In genomic region chr4:179225594-179225993, GRCh38 we compare ENCODE assay signal across 25 cellular contexts.
DNase-seq lines count a peak whose midpoint lies in the region; ATAC-seq and TF ChIP-seq lines count a peak whose summit lies in the region.
"Had no signal": no experiment of that assay in that cellular context is flagged by ENCODE, and none has a peak within 500 bp of the region (broad histone marks: within the 10 kb centered on the region; RNA-seq: fewer than 3 reads in every experiment).

No MANE protein-coding gene starts in this region.

- H3K36me3 ChIP-seq in Caco-2 (ENCODE audit: control insufficient read depth, insufficient read depth, low read length), result no peaks in the 10 kb centered on the region
- no peaks in the 10 kb centered on the region for H3K36me3 ChIP-seq in uterus

- H3K4me1 ChIP-seq in Caco-2 (no peaks in the 10 kb centered on the region), uterus (no peaks in the 10 kb centered on the region)

- peaks cover 12% of the 10 kb centered on the region for H3K9me3 Mint-ChIP-seq in Caco-2 (ENCODE audit: unreplicated experiment)

- H3K27ac ChIP-seq in uterus, result no peak overlapping the region
- H3K27ac ChIP-seq: epithelial cell of prostate, skin epidermis had no signal

- no TSS peak for BruUV-seq in Caco-2 (replicated peaks; lab: Mats Ljungman, UMichigan)

- DNase-seq in COLO829 (ENCODE audit: low spot score), result peak; percentile 16
- peak; percentile 74 for DNase-seq in M059J (ENCODE audit: low read depth)
- peak; percentile 23 for DNase-seq in OCI-M1 (lab: John Stamatoyannopoulos, UW)
- DNase-seq in islet precursor cell, result peak; percentile 63
- no peak for DNase-seq in stimulated activated naive CD8-positive, alpha-beta T cell treated with anti-CD3 and anti-CD28 coated beads, Interleukin-15, Interleukin-2, amounts not matched to agents 100 U/mL and 50 U/mL, for 24 hours
- DNase-seq in Caco-2, result no peak
- DNase-seq in uterus, result no peak
- DNase-seq: activated naive CD4-positive, alpha-beta T cell treated with anti-CD3 and anti-CD28 coated beads, Interleukin-2, amount 10 ng/mL, durations not matched to agents 7 days and 5 days; amniotic stem cell; C1 segment of cervical spinal cord; effector CD8-positive, alpha-beta T cell; head of caudate nucleus; kidney; naive thymus-derived CD8-positive, alpha-beta T cell; NCI-H1417 treated with DMSO at 0.1 percent for 48 hours; NCI-H345; occipital lobe; SIG-M5; stimulated activated naive CD8-positive, alpha-beta T cell treated with anti-CD3 and anti-CD28 coated beads, Interleukin-15, amount 100 ng/mL, for 72 hours; SW 1271; T-helper 9 cell had no signal

- no peak overlapping the region for H3K4me3 Mint-ChIP-seq in Caco-2 (ENCODE audit: unreplicated experiment)
- H3K4me3 Mint-ChIP-seq: activated naive CD4-positive, alpha-beta T cell treated with anti-CD3 and anti-CD28 coated beads, Interleukin-2, amount 10 ng/mL, durations not matched to agents 7 days and 5 days; activated T-helper 1 cell treated with anti-CD3 and anti-CD28 coated beads, Interleukin-12 subunit alpha, Interleukin-12 subunit beta, Interleukin-2, Interleukin-4 antibody, amounts not matched to agents 30 ng/mL and 10 ng/mL and 1 ng/mL, durations not matched to agents 14 hours and 24 hours and 36 hours; naive thymus-derived CD8-positive, alpha-beta T cell; stimulated activated naive CD8-positive, alpha-beta T cell treated with anti-CD3 and anti-CD28 coated beads, Interleukin-15, amount 100 ng/mL, for 72 hours; WTC11 had no signal

- no peak for ATAC-seq in stimulated activated naive CD8-positive, alpha-beta T cell treated with anti-CD3 and anti-CD28 coated beads, Interleukin-15, Interleukin-2, amounts not matched to agents 100 U/mL and 50 U/mL, for 24 hours
- ATAC-seq: naive thymus-derived CD8-positive, alpha-beta T cell; stimulated activated naive CD8-positive, alpha-beta T cell treated with anti-CD3 and anti-CD28 coated beads, Interleukin-15, amount 100 ng/mL, for 72 hours; WTC11 had no signal

- H3K27ac Mint-ChIP-seq in Caco-2 (ENCODE audit: unreplicated experiment), result no peak overlapping the region
- H3K27ac Mint-ChIP-seq: activated naive CD4-positive, alpha-beta T cell treated with anti-CD3 and anti-CD28 coated beads, Interleukin-2, amount 10 ng/mL, durations not matched to agents 7 days and 5 days; activated T-helper 1 cell treated with anti-CD3 and anti-CD28 coated beads, Interleukin-12 subunit alpha, Interleukin-12 subunit beta, Interleukin-2, Interleukin-4 antibody, amounts not matched to agents 30 ng/mL and 10 ng/mL and 1 ng/mL, durations not matched to agents 14 hours and 24 hours and 36 hours; naive thymus-derived CD8-positive, alpha-beta T cell; stimulated activated naive CD8-positive, alpha-beta T cell treated with anti-CD3 and anti-CD28 coated beads, Interleukin-15, amount 100 ng/mL, for 72 hours; WTC11 had no signal

- H3K4me3 ChIP-seq in Caco-2 (ENCODE audit: low read depth, low read length) (no peak overlapping the region), uterus (no peak overlapping the region)
- H3K4me3 ChIP-seq: skin epidermis had no signal

- no peaks in the 10 kb centered on the region for H3K27me3 ChIP-seq in Caco-2 (replicated peaks; ENCODE audit: control insufficient read depth, insufficient read depth, low read length)
- H3K27me3 ChIP-seq in uterus, result no peaks in the 10 kb centered on the region

- peaks cover 3% of the 10 kb centered on the region for H3K27me3 Mint-ChIP-seq in Caco-2 (ENCODE audit: insufficient read depth, unreplicated experiment)
- H3K27me3 Mint-ChIP-seq: activated naive CD4-positive, alpha-beta T cell treated with anti-CD3 and anti-CD28 coated beads, Interleukin-2, amount 10 ng/mL, durations not matched to agents 7 days and 5 days; naive thymus-derived CD8-positive, alpha-beta T cell; stimulated activated naive CD8-positive, alpha-beta T cell treated with anti-CD3 and anti-CD28 coated beads, Interleukin-15, amount 100 ng/mL, for 72 hours had no signal

- TF ChIP-seq POLR2A in uterus (IDR thresholded peaks at IDR 0.05), result no peak

- CTCF ChIA-PET in Caco-2 (lab: Charles Lee), result no interaction called here

- TF ChIP-seq CTCF in Caco-2 (IDR thresholded peaks at IDR 0.05; ENCODE audit: insufficient read depth in 1 of 2, low read depth in 1 of 2, low read length in 1 of 2, severe bottlenecking in 1 of 2, unreplicated experiment in 1 of 2) (no peak), uterus (IDR thresholded peaks at IDR 0.05) (no peak)

- POLR2A ChIA-PET in Caco-2 (lab: Charles Lee), result no interaction called here

- no peaks in the 10 kb centered on the region for H3K9me3 ChIP-seq in Caco-2
- no peaks in the 10 kb centered on the region for H3K9me3 ChIP-seq in uterus

- no peaks in the 10 kb centered on the region for H3K36me3 Mint-ChIP-seq in Caco-2 (ENCODE audit: insufficient read depth, unreplicated experiment)
- H3K36me3 Mint-ChIP-seq: activated naive CD4-positive, alpha-beta T cell treated with anti-CD3 and anti-CD28 coated beads, Interleukin-2, amount 10 ng/mL, durations not matched to agents 7 days and 5 days; naive thymus-derived CD8-positive, alpha-beta T cell had no signal

- no peaks in the 10 kb centered on the region for H3K4me1 Mint-ChIP-seq in Caco-2 (ENCODE audit: low read depth, unreplicated experiment)
- H3K4me1 Mint-ChIP-seq: activated naive CD4-positive, alpha-beta T cell treated with anti-CD3 and anti-CD28 coated beads, Interleukin-2, amount 10 ng/mL, durations not matched to agents 7 days and 5 days; naive thymus-derived CD8-positive, alpha-beta T cell; stimulated activated naive CD8-positive, alpha-beta T cell treated with anti-CD3 and anti-CD28 coated beads, Interleukin-15, amount 100 ng/mL, for 72 hours had no signal

- intact Hi-C loops in Caco-2 (cut with micrococcal nuclease; ENCODE audit: unreplicated experiment) (no loop called here), uterus (cut with DNase I; ENCODE audit: low total_unique reads) (no loop called here)

Comparison
In these comparisons a context has a peak if more than half of its experiments do, and no peak if none do; other contexts are left out.
1. DNase-seq: peak in COLO829 (single experiment), M059J (single experiment), OCI-M1 (single experiment) and islet precursor cell (single experiment); none in stimulated activated naive CD8-positive, alpha-beta T cell treated with anti-CD3 and anti-CD28 coated beads, Interleukin-15, Interleukin-2, amounts not matched to agents 100 U/mL and 50 U/mL, for 24 hours (single experiment), Caco-2 (0 of 2) and uterus (0 of 2).